ENCODE assay signal across 14 cellular contexts in the genomic region with DNA sequence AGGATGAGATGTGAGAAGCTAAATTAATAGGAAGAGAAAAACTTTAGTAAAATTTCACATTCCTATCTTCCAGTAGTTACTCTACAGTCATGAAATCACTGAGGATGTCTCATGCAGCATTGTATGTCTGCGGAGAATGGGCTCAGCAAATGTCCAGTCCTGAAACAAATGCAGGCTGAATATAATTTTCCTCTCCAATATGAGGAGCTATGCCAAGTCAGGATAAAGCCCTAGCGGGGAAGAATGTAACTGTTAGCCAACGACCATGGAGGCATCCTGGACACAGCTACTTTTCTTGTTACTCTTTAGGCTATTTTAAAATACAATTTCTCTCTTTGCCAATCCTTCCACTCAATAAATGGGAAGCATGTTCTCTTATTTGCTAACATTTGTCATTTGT.
"Had no signal": no experiment of that assay in that cellular context is flagged by ENCODE, and none has a peak within 500 bp of the region (broad histone marks: within the 10 kb centered on the region; RNA-seq: fewer than 3 reads in every experiment).

No MANE protein-coding gene starts in this region.

- H3K9ac ChIP-seq: parathyroid adenoma had no signal

- H3K79me2 ChIP-seq: parathyroid adenoma had no signal

- DNase-seq: activated CD4-positive, alpha-beta T cell treated with anti-CD3 and anti-CD28 coated beads for 1 hour; activated CD4-positive, alpha-beta T cell treated with anti-CD3 and anti-CD28 coated beads, Interleukin-2, amount 50 U/mL, for 4 hours; activated naive CD4-positive, alpha-beta T cell treated with Interleukin-2 at 50 U/mL for 16 hours; activated naive CD8-positive, alpha-beta T cell treated with anti-CD3 and anti-CD28 coated beads, Interleukin-2, amount 50 U/mL, for 24 hours; activated T-cell treated with anti-CD3 and anti-CD28 coated beads for 4 hours; aorta; dorsolateral prefrontal cortex; endodermal cell; islet precursor cell; midbrain; stimulated activated CD4-positive, alpha-beta T cell treated with anti-CD3 and anti-CD28 coated beads, Interleukin-2, amount 100 ng/mL, for 48 hours; thyroid gland had no signal

- H2AFZ ChIP-seq: parathyroid adenoma had no signal

- H3K4me1 ChIP-seq: parathyroid adenoma, thyroid gland had no signal

- ATAC-seq: activated naive CD8-positive, alpha-beta T cell treated with anti-CD3 and anti-CD28 coated beads, Interleukin-2, amount 50 U/mL, for 24 hours; stimulated activated memory B cell treated with anti-CD40 and anti-IgM and Interleukin-4, amounts not matched to agents 10 μg/mL and 1 μg/mL and 100 μg/mL, for 72 hours had no signal

- H3K9me3 ChIP-seq: thyroid gland had no signal

- H3K27ac ChIP-seq: dorsolateral prefrontal cortex, parathyroid adenoma, thyroid gland had no signal

- H3K36me3 ChIP-seq: thyroid gland had no signal

- H3K4me3 ChIP-seq: dorsolateral prefrontal cortex, thyroid gland had no signal

- H3K27me3 ChIP-seq: thyroid gland had no signal
